ENCODE assay signal across 9 cellular contexts in the genomic region with DNA sequence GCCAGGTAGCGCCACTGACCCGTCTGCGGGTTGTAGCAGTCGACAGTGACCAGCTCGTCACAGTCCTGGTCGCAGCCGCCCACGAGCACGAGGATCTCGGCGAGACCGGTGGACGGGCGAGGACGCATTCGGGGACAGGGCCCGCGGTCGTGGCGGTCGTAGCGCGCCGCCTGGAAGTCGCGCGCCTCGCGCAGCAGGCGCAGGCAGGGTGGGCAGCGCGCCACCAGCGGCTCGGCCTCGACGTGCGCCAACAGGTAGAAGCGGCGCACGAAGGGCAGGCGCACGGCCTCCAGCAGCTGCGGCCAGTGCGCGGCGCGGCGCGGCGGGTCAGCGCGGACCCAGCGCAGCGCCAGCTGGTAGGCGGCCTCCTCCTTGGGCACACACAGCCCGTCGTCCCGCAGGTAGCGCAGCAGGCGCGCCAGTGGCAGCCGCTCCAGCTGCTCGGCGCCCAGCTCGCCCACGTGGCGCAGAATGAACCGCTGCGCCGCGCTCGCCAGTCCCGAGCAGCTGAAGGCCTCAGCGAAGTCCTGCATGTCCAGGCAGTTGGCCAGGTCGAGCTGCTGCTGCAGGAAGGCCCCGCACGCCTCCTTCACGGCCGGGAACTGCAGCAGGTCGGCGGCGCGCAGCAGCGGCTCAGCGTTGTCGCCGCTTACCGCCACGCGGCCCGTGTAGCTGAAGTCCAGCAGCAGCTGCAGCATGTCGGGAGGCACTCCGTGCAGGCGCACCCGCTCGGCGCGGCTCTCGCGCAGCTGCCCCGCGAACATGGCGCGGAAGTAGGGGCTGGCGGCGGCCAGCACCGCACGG. TPM values are rescaled to one million over a fixed set of nuclear protein-coding genes. Genes with fewer than 3 reads are reported as not detected.
A peak's percentile ranks its signal among the peaks of the same experiment; 100 is the strongest.
DNase-seq lines count a peak whose midpoint lies in the region; ATAC-seq and TF ChIP-seq lines count a peak whose summit lies in the region.
"Had no signal": no experiment of that assay in that cellular context is flagged by ENCODE, and none has a peak within 500 bp of the region (broad histone marks: within the 10 kb centered on the region; RNA-seq: fewer than 3 reads in every experiment).

No MANE protein-coding gene starts in this region.

- H3K27me3 ChIP-seq in H9 (ENCODE audit: insufficient read depth, low read length) (no peaks in the 10 kb centered on the region), trophoblast cell (ENCODE audit: insufficient read depth, low read length) (no peaks in the 10 kb centered on the region)

- TF ChIP-seq CTCF in H9 (conservative IDR thresholded peaks at IDR 0.05), result no peak; the same call in 2 of the 3 replicates

- peak overlapping the region; percentile 56 for H3K9ac ChIP-seq in H9 (ENCODE audit: extremely low read depth, insufficient read length, low read length)
- peak overlapping the region; percentile 46 for H3K9ac ChIP-seq in trophoblast cell (ENCODE audit: low read length)

- peaks cover 21% of the 10 kb centered on the region for H3K23me2 ChIP-seq in H9 (ENCODE audit: insufficient read length, low read depth, low read length, poor library complexity, severe bottlenecking)

- H3K23ac ChIP-seq in H9 (ENCODE audit: insufficient read length, low read depth, low read length) (no peak overlapping the region), trophoblast cell (ENCODE audit: low read length) (peak overlapping the region; percentile 83)

- H3K4ac ChIP-seq in H9 (ENCODE audit: low read depth, low read length) (no peak overlapping the region), trophoblast cell (ENCODE audit: low read depth, low read length) (peak overlapping the region; percentile 95)

- no peak overlapping the region for H3T11ph ChIP-seq in H9 (ENCODE audit: low read length)

- H3K27ac Mint-ChIP-seq in H9, result no peak overlapping the region
- H3K27ac Mint-ChIP-seq in activated naive CD4-positive, alpha-beta T cell treated with anti-CD3 and anti-CD28 coated beads, Interleukin-2, amount 50 U/mL, for 72 hours, result peak overlapping the region; percentile 89 to 97

- H2BK5ac ChIP-seq in H9 (ENCODE audit: insufficient read length, low read length) (no peak overlapping the region), trophoblast cell (ENCODE audit: low read depth, low read length, poor library complexity) (peak overlapping the region; percentile 33)

- H4K91ac ChIP-seq in H9 (ENCODE audit: insufficient read length, low read depth, low read length), result no peak overlapping the region
- peak overlapping the region; percentile 47 for H4K91ac ChIP-seq in trophoblast cell (ENCODE audit: low read depth, low read length)

- ATAC-seq in GM18498 (IDR thresholded peaks at IDR 0.05; ENCODE audit: unreplicated experiment) (peak; percentile 13), HG02588 (IDR thresholded peaks at IDR 0.05; ENCODE audit: unreplicated experiment) (no peak), GM21526 (IDR thresholded peaks at IDR 0.05; ENCODE audit: low FRiP score, unreplicated experiment) (no peak)
- peak; percentile 20 to 51 for ATAC-seq in activated naive CD4-positive, alpha-beta T cell treated with anti-CD3 and anti-CD28 coated beads, Interleukin-2, amount 50 U/mL, for 72 hours

- H2BK12ac ChIP-seq in H9 (ENCODE audit: insufficient read length, low read depth, low read length) (no peak overlapping the region), trophoblast cell (ENCODE audit: low read length) (peak overlapping the region; percentile 0)

- DNase-seq in H9, result no peak
- peak; percentile 90 for DNase-seq in NCI-H1092 treated with DMSO at 0.1 percent for 48 hours (lab: John Stamatoyannopoulos, UW)
- no peak for DNase-seq in activated naive CD4-positive, alpha-beta T cell treated with anti-CD3 and anti-CD28 coated beads, Interleukin-2, amount 50 U/mL, for 72 hours (ENCODE audit: low spot score in 2 of 2)
- DNase-seq in cardiac septum (ENCODE audit: low spot score), result peak; percentile 84
- DNase-seq in trophoblast cell, result peak; percentile 34 to 55

- no peaks in the 10 kb centered on the region for H3K27me3 Mint-ChIP-seq in H9 (ENCODE audit: low read depth)

- intact Hi-C loops in cardiac septum (cut with DNase I), result loop anchor here (2.0 kb wide), 1 partner anchor 23 kb away; a partner anchor contains a TSS

- peak overlapping the region; percentile 16 for H3K18ac ChIP-seq in H9 (ENCODE audit: insufficient read length, low read depth, low read length)
- H3K18ac ChIP-seq in trophoblast cell (ENCODE audit: low read length), result peak overlapping the region; percentile 58

- H3K79me1 ChIP-seq in H9 (ENCODE audit: insufficient read depth, low read depth, low read length, poor library complexity, severe bottlenecking), result no peaks in the 10 kb centered on the region
- peaks cover 35% of the 10 kb centered on the region for H3K79me1 ChIP-seq in trophoblast cell (ENCODE audit: low read length)

- H3K27ac ChIP-seq in H9 (ENCODE audit: insufficient read length, low read depth, low read length) (no peak overlapping the region), trophoblast cell (ENCODE audit: low read depth, low read length) (peak overlapping the region; percentile 81)

- H2BK20ac ChIP-seq in H9 (ENCODE audit: low read depth, low read length, poor library complexity, severe bottlenecking), result no peak overlapping the region

- H3K9me3 Mint-ChIP-seq in H9, result no peaks in the 10 kb centered on the region
- no peaks in the 10 kb centered on the region for H3K9me3 Mint-ChIP-seq in activated naive CD4-positive, alpha-beta T cell treated with anti-CD3 and anti-CD28 coated beads, Interleukin-2, amount 50 U/mL, for 72 hours

- H3K9me3 ChIP-seq in H9 (ENCODE audit: control insufficient read depth, low read depth, low read length) (no peaks in the 10 kb centered on the region), trophoblast cell (ENCODE audit: insufficient read depth, low read depth, low read length) (peaks cover 7% of the 10 kb centered on the region)

- H2AFZ ChIP-seq in H9 (ENCODE audit: low read length), result no peak overlapping the region
- H2AFZ ChIP-seq in trophoblast cell (ENCODE audit: insufficient read depth, low read length, poor library complexity), result peak overlapping the region; percentile 42

- H2BK120ac ChIP-seq in H9 (ENCODE audit: low read depth, low read length, poor library complexity, severe bottlenecking) (no peak overlapping the region), trophoblast cell (ENCODE audit: insufficient read depth, low read length, poor library complexity) (no peak overlapping the region)

- peak overlapping the region; percentile 30; the same call in 1 of the 2 replicates for H3K14ac ChIP-seq in H9 (ENCODE audit: insufficient read depth, low read length)
- H3K14ac ChIP-seq in trophoblast cell (ENCODE audit: low read length), result peak overlapping the region; percentile 43

- H4K20me1 ChIP-seq in H9 (ENCODE audit: control insufficient read depth, insufficient read depth, insufficient read length), result peaks cover 2% of the 10 kb centered on the region

- H2AK5ac ChIP-seq in H9 (ENCODE audit: insufficient read length, low read length) (no peak overlapping the region), trophoblast cell (ENCODE audit: low read length) (peak overlapping the region; percentile 33)

- no peak overlapping the region for H4K5ac ChIP-seq in H9 (ENCODE audit: insufficient read length, low read depth, low read length)

- H3K36me3 Mint-ChIP-seq in H9 (ENCODE audit: insufficient read depth in 1 of 3, low read depth in 3 of 3), result peaks cover 7 to 30% (median 21%) of the 10 kb centered on the region in 3 experiments
- H3K36me3 Mint-ChIP-seq in activated naive CD4-positive, alpha-beta T cell treated with anti-CD3 and anti-CD28 coated beads, Interleukin-2, amount 50 U/mL, for 72 hours, result peaks cover 17 to 24% of the 10 kb centered on the region in 2 donors

- peak overlapping the region; percentile 88 to 94 for H3K4me3 Mint-ChIP-seq in H9

- peaks cover 20 to 22% of the 10 kb centered on the region in 2 experiments for H3K36me3 ChIP-seq in trophoblast cell (ENCODE audit: control insufficient read depth in 1 of 2, insufficient read depth in 2 of 2, low read length in 2 of 2)

- no CpG with 5 or more reads among the region's 108 CpGs for WGBS in H9 (ENCODE audit: extremely low coverage, insufficient read length, low lambda C conversion rate)
- WGBS in trophoblast cell (ENCODE audit: extremely low coverage, insufficient coverage, insufficient read length), result no CpG with 5 or more reads among the region's 108 CpGs

- H2BK15ac ChIP-seq in H9 (ENCODE audit: low read depth, low read length), result no peak overlapping the region

- H3K4me1 ChIP-seq in H9 (ENCODE audit: insufficient read depth, low read length) (no peaks in the 10 kb centered on the region), trophoblast cell (ENCODE audit: control insufficient read depth in 1 of 2, insufficient read depth in 2 of 2, low read length in 2 of 2) (peaks cover 21 to 25% of the 10 kb centered on the region in 2 experiments)

- peaks cover 18% of the 10 kb centered on the region; the same call in 1 of the 2 replicates for H3K79me2 ChIP-seq in H9 (ENCODE audit: insufficient read depth, low read length)
- peaks cover 36% of the 10 kb centered on the region for H3K79me2 ChIP-seq in trophoblast cell (ENCODE audit: control insufficient read depth, insufficient read depth, low read length, poor library complexity)

- no peak overlapping the region for H3K56ac ChIP-seq in H9 (ENCODE audit: insufficient read length, low read depth, low read length)

- peak overlapping the region; percentile 97 for H3K4me3 ChIP-seq in trophoblast cell (ENCODE audit: low read depth, low read length)

- peak overlapping the region; percentile 2 for H4K12ac ChIP-seq in trophoblast cell (ENCODE audit: low read depth, low read length)

- no peak overlapping the region for H4K8ac ChIP-seq in H9 (replicated peaks; ENCODE audit: insufficient read length, low read depth, low read length)
- peak overlapping the region; percentile 37 for H4K8ac ChIP-seq in trophoblast cell (ENCODE audit: low read depth, low read length)

- H3K4me1 Mint-ChIP-seq in H9, result peaks cover 28 to 29% of the 10 kb centered on the region in 2 experiments

- H3K4me2 ChIP-seq in H9 (ENCODE audit: insufficient read depth, insufficient read length, low read length) (peak overlapping the region; percentile 83), trophoblast cell (ENCODE audit: low read length) (peak overlapping the region; percentile 99)

RNA-seq across cellular contexts. Expression of a gene that starts 0.6 kb away (rescaled TPM):
- total RNA-seq in H9 (2021) (31.9 and 32.7 TPM in 2 replicates), cardiac septum (33.1 TPM)
- 10 to 100 TPM; 22.9 to 38.9 TPM for total RNA-seq in activated naive CD4-positive, alpha-beta T cell treated with anti-CD3 and anti-CD28 coated beads, Interleukin-2, amount 50 U/mL, for 72 hours
- polyA plus RNA-seq in trophoblast cell (2013), result 19.6 and 22.5 TPM in 2 replicates

RNA-seq across cellular contexts. Expression of a gene that starts 11.5 kb away (rescaled TPM):
- total RNA-seq in H9 (2021), result 55.8 and 56.4 TPM in 2 replicates
- total RNA-seq in activated naive CD4-positive, alpha-beta T cell treated with anti-CD3 and anti-CD28 coated beads, Interleukin-2, amount 50 U/mL, for 72 hours, result 10 to 100 TPM; 15.5 to 33.4 TPM
- 9.3 TPM for total RNA-seq in cardiac septum
- 29.3 and 29.7 TPM in 2 replicates for polyA plus RNA-seq in trophoblast cell (2013)

RNA-seq across cellular contexts. Expression of a gene that starts 22.3 kb away (rescaled TPM):
- total RNA-seq in H9 (2021), result 30.3 and 33.2 TPM in 2 replicates
- 10 to 100 TPM; 22.8 to 25.8 TPM for total RNA-seq in activated naive CD4-positive, alpha-beta T cell treated with anti-CD3 and anti-CD28 coated beads, Interleukin-2, amount 50 U/mL, for 72 hours
- total RNA-seq in cardiac septum, result 10.7 TPM
- 11.5 and 14.1 TPM in 2 replicates for polyA plus RNA-seq in trophoblast cell (2013)

RNA-seq across cellular contexts. Expression of a gene that starts 22.6 kb away (rescaled TPM):
- 14.0 and 15.3 TPM in 2 replicates for total RNA-seq in H9 (2021)
- total RNA-seq in activated naive CD4-positive, alpha-beta T cell treated with anti-CD3 and anti-CD28 coated beads, Interleukin-2, amount 50 U/mL, for 72 hours, result 10 to 100 TPM; 20.2 to 52.6 TPM
- 8.8 TPM for total RNA-seq in cardiac septum
- polyA plus RNA-seq in trophoblast cell (2013), result 17.9 and 19.6 TPM in 2 replicates

RNA-seq across cellular contexts. Expression of a gene that starts 47.0 kb away (rescaled TPM):
- total RNA-seq in H9 (2021) (not detected in 2 replicates), cardiac septum (not detected)
- not detected for total RNA-seq in activated naive CD4-positive, alpha-beta T cell treated with anti-CD3 and anti-CD28 coated beads, Interleukin-2, amount 50 U/mL, for 72 hours
- polyA plus RNA-seq in trophoblast cell (2013), result not detected in 2 replicates
- total RNA-seq: dermis microvascular lymphatic vessel endothelial cell had no signal

Comparison
In these comparisons a context has a peak if more than half of its experiments do, and no peak if none do; other contexts are left out.
1. ATAC-seq: peak in GM18498 (single experiment) and activated naive CD4-positive, alpha-beta T cell treated with anti-CD3 and anti-CD28 coated beads, Interleukin-2, amount 50 U/mL, for 72 hours (2 of 2); none in HG02588 (single experiment) and GM21526 (single experiment).
2. DNase-seq: peak in NCI-H1092 treated with DMSO at 0.1 percent for 48 hours (single experiment), cardiac septum (single experiment) and trophoblast cell (2 of 2); none in H9 (single experiment) and activated naive CD4-positive, alpha-beta T cell treated with anti-CD3 and anti-CD28 coated beads, Interleukin-2, amount 50 U/mL, for 72 hours (0 of 2).
3. H3K27ac Mint-ChIP-seq: peak in activated naive CD4-positive, alpha-beta T cell treated with anti-CD3 and anti-CD28 coated beads, Interleukin-2, amount 50 U/mL, for 72 hours (2 of 2); none in H9 (0 of 3).